Comparison of ENCODE assay signal across 13 cellular contexts in genomic region chr7:2980406-2981102, GRCh38.
DNase-seq lines count a peak whose midpoint lies in the region; ATAC-seq and TF ChIP-seq lines count a peak whose summit lies in the region.
"Had no signal": no experiment of that assay in that cellular context is flagged by ENCODE, and none has a peak within 500 bp of the region (broad histone marks: within the 10 kb centered on the region; RNA-seq: fewer than 3 reads in every experiment).

No MANE protein-coding gene starts in this region.

- H3K27ac ChIP-seq in Peyer's patch (peak overlapping the region in 2 of 4 donors; percentile 29 to 80), mesendoderm (ENCODE audit: low read depth, low read length) (no peak overlapping the region)

- ATAC-seq in activated CD8-positive, alpha-beta memory T cell treated with anti-CD3 and anti-CD28 coated beads, Interleukin-2, amount 10 ng/mL, durations not matched to agents 7 days and 5 days, result no peak
- ATAC-seq in stimulated activated naive CD8-positive, alpha-beta T cell treated with anti-CD3 and anti-CD28 coated beads, Interleukin-15, Interleukin-2, amounts not matched to agents 100 U/mL and 50 U/mL, for 24 hours, result peak; percentile 17
- ATAC-seq in GM18907 (IDR thresholded peaks at IDR 0.05; ENCODE audit: unreplicated experiment), result no peak
- ATAC-seq: HepG2, left colon had no signal

- H2BK120ac ChIP-seq in mesendoderm (ENCODE audit: low read depth, low read length), result no peak overlapping the region

- no peaks in the 10 kb centered on the region for H3K36me3 ChIP-seq in Peyer's patch
- no peaks in the 10 kb centered on the region for H3K36me3 ChIP-seq in mesendoderm (ENCODE audit: control insufficient read depth, insufficient read depth, low read length)

- H3K4me1 Mint-ChIP-seq in activated CD8-positive, alpha-beta memory T cell treated with anti-CD3 and anti-CD28 coated beads, Interleukin-2, amount 10 ng/mL, durations not matched to agents 7 days and 5 days, result peaks cover 79% of the 10 kb centered on the region

- TF ChIP-seq POLR2A in Peyer's patch (IDR thresholded peaks at IDR 0.05), result no peak

- H2AK5ac ChIP-seq in mesendoderm (ENCODE audit: low read length), result no peak overlapping the region

- H3K9me3 ChIP-seq in Peyer's patch, result no peaks in the 10 kb centered on the region

- H3K9ac ChIP-seq in mesendoderm (ENCODE audit: low read length), result no peak overlapping the region

- no peaks in the 10 kb centered on the region for H3K27me3 Mint-ChIP-seq in activated CD8-positive, alpha-beta memory T cell treated with anti-CD3 and anti-CD28 coated beads, Interleukin-2, amount 10 ng/mL, durations not matched to agents 7 days and 5 days

- no peaks in the 10 kb centered on the region for H3K9me3 Mint-ChIP-seq in activated CD8-positive, alpha-beta memory T cell treated with anti-CD3 and anti-CD28 coated beads, Interleukin-2, amount 10 ng/mL, durations not matched to agents 7 days and 5 days (ENCODE audit: low read depth)

- no peaks in the 10 kb centered on the region for H3K27me3 ChIP-seq in Peyer's patch
- H3K27me3 ChIP-seq in mesendoderm (ENCODE audit: insufficient read depth, low read length, poor library complexity), result no peaks in the 10 kb centered on the region

- no peak overlapping the region for H2BK15ac ChIP-seq in mesendoderm (replicated peaks; ENCODE audit: low read depth)

- H3K4me3 ChIP-seq in Peyer's patch (peak overlapping the region in 2 of 4 donors; percentile 4 to 33), mesendoderm (ENCODE audit: low read length) (no peak overlapping the region)

- no peaks in the 10 kb centered on the region for H3K79me1 ChIP-seq in mesendoderm (ENCODE audit: low read length)

- H3K4me1 ChIP-seq in Peyer's patch (peaks cover 0 to 14% (median 3%) of the 10 kb centered on the region in 4 donors), mesendoderm (ENCODE audit: control insufficient read depth, low read depth, low read length) (peaks cover 5% of the 10 kb centered on the region)

- H4K8ac ChIP-seq in mesendoderm (ENCODE audit: low read depth, low read length), result no peak overlapping the region

- H3K4me3 Mint-ChIP-seq in activated CD8-positive, alpha-beta memory T cell treated with anti-CD3 and anti-CD28 coated beads, Interleukin-2, amount 10 ng/mL, durations not matched to agents 7 days and 5 days, result peak overlapping the region; percentile 31

- no peak overlapping the region for H3K56ac ChIP-seq in mesendoderm (ENCODE audit: low read length)

- H4K5ac ChIP-seq in mesendoderm (ENCODE audit: low read length), result no peak overlapping the region

- no peak for DNase-seq in activated CD8-positive, alpha-beta memory T cell treated with anti-CD3 and anti-CD28 coated beads, Interleukin-2, amount 10 ng/mL, durations not matched to agents 7 days and 5 days
- DNase-seq in activated CD8-positive, alpha-beta memory T cell treated with anti-CD3 and anti-CD28 coated beads, Interleukin-2, amount 50 U/mL, for 48 hours, result no peak
- DNase-seq in Peyer's patch (peak in 2 of 3 donors; percentile 57 to 62), head of caudate nucleus (peak in 22 of 42 donors; percentile 1 to 46 (median 16)), mesendoderm (no peak), T1000 (lab: John Stamatoyannopoulos, UW) (no peak)
- DNase-seq in stimulated activated naive CD8-positive, alpha-beta T cell treated with anti-CD3 and anti-CD28 coated beads, Interleukin-15, Interleukin-2, amounts not matched to agents 100 U/mL and 50 U/mL, for 24 hours, result peak; percentile 60
- DNase-seq: activated effector memory CD4-positive, alpha-beta T cell treated with Interleukin-2 at 50 U/mL for 16 hours; GOT3; NCI-H1694 treated with DMSO at 0.1 percent for 48 hours had no signal

- WGBS in mesendoderm (ENCODE audit: extremely low coverage, insufficient coverage, low lambda C conversion rate), result no CpG with 5 or more reads among the region's 27 CpGs

- no peaks in the 10 kb centered on the region for H3K79me2 ChIP-seq in mesendoderm (ENCODE audit: control insufficient read depth, insufficient read depth, low read length)

- H3K18ac ChIP-seq in mesendoderm (ENCODE audit: low read length), result no peak overlapping the region

- intact Hi-C loops in head of caudate nucleus (cut with DNase I), result no loop called here

- peak overlapping the region; percentile 54 for H3K27ac Mint-ChIP-seq in activated CD8-positive, alpha-beta memory T cell treated with anti-CD3 and anti-CD28 coated beads, Interleukin-2, amount 10 ng/mL, durations not matched to agents 7 days and 5 days

- H3K4me2 ChIP-seq in mesendoderm (ENCODE audit: low read length), result no peak overlapping the region

- CTCF ChIA-PET in activated CD8-positive, alpha-beta memory T cell treated with anti-CD3 and anti-CD28 coated beads, Interleukin-2, amount 10 ng/mL, durations not matched to agents 7 days and 5 days (lab: Charles Lee), result interaction anchor here (1.6 kb wide), 1 partner anchor 27 kb away, joined by 3 read pairs; no protein-coding TSS in a partner anchor

- H3K23ac ChIP-seq in mesendoderm (ENCODE audit: low read length), result no peak overlapping the region

- H3K36me3 Mint-ChIP-seq in activated CD8-positive, alpha-beta memory T cell treated with anti-CD3 and anti-CD28 coated beads, Interleukin-2, amount 10 ng/mL, durations not matched to agents 7 days and 5 days, result peaks cover 50% of the 10 kb centered on the region

- no peak overlapping the region for H2BK5ac ChIP-seq in mesendoderm (ENCODE audit: low read length)

- TF ChIP-seq CTCF in Peyer's patch (IDR thresholded peaks at IDR 0.05), result no peak

- no peak overlapping the region for H3K4ac ChIP-seq in mesendoderm (ENCODE audit: low read depth, low read length)

Comparison
In these comparisons a context has a peak if more than half of its experiments do, and no peak if none do; other contexts are left out.
1. DNase-seq: peak in Peyer's patch (2 of 3), head of caudate nucleus (22 of 42) and stimulated activated naive CD8-positive, alpha-beta T cell treated with anti-CD3 and anti-CD28 coated beads, Interleukin-15, Interleukin-2, amounts not matched to agents 100 U/mL and 50 U/mL, for 24 hours (single experiment); none in activated CD8-positive, alpha-beta memory T cell treated with anti-CD3 and anti-CD28 coated beads, Interleukin-2, amount 10 ng/mL, durations not matched to agents 7 days and 5 days (single experiment), activated CD8-positive, alpha-beta memory T cell treated with anti-CD3 and anti-CD28 coated beads, Interleukin-2, amount 50 U/mL, for 48 hours (single experiment), mesendoderm (single experiment) and T1000 (single experiment).